Comparison of ENCODE assay signal across 1 cellular context in genomic region chr22:26360169-26360885, GRCh38.
TF ChIP-seq lines count a peak whose summit lies in the region.

No MANE protein-coding gene starts in this region.

TF ChIP-seq in GM12878, 131 proteins besides CTCF, POLR2A, EP300 and RAD21 (continued from another document):
- TF ChIP-seq E2F8 (IDR thresholded peaks at IDR 0.05; ENCODE audit: low read depth, partially characterized antibody) (no peak), ATF7 (IDR thresholded peaks at IDR 0.05; ENCODE audit: low read depth) (peak; percentile 33; the same call in 1 of the 2 replicates), BHLHE40 (IDR thresholded peaks at IDR 0.05; ENCODE audit: borderline replicate concordance in 1 of 2, low read depth in 2 of 2, low read length in 1 of 2) (peak in 1 of 2 experiments; percentile 43; a peak in 1 of 4 replicates), MTA2 (IDR thresholded peaks at IDR 0.05; ENCODE audit: low read depth) (no peak), ZNF217 (IDR thresholded peaks at IDR 0.05) (no peak), NFXL1 (IDR thresholded peaks at IDR 0.05; ENCODE audit: borderline replicate concordance) (no peak), RBBP5 (conservative IDR thresholded peaks at IDR 0.05) (no peak), PAX5 (IDR thresholded peaks at IDR 0.05; ENCODE audit: borderline replicate concordance, low read depth, low read length) (no peak), ZNF207 (IDR thresholded peaks at IDR 0.05; ENCODE audit: borderline replicate concordance) (no peak), RCOR1 (conservative IDR thresholded peaks at IDR 0.05; ENCODE audit: low read depth, low read length) (no peak), MEF2B (IDR thresholded peaks at IDR 0.05; ENCODE audit: partially characterized antibody, poor library complexity, severe bottlenecking) (no peak), FOS (IDR thresholded peaks at IDR 0.05; ENCODE audit: borderline replicate concordance, extremely low read depth, insufficient read length) (no peak), SP1 (IDR thresholded peaks at IDR 0.05; ENCODE audit: low read depth, low read length) (no peak), EGR1 (IDR thresholded peaks at IDR 0.05; ENCODE audit: borderline replicate concordance in 1 of 2, low read depth in 2 of 2, low read length in 2 of 2) (no peak), ZNF622 (IDR thresholded peaks at IDR 0.05) (no peak)
